In the genomic region with DNA sequence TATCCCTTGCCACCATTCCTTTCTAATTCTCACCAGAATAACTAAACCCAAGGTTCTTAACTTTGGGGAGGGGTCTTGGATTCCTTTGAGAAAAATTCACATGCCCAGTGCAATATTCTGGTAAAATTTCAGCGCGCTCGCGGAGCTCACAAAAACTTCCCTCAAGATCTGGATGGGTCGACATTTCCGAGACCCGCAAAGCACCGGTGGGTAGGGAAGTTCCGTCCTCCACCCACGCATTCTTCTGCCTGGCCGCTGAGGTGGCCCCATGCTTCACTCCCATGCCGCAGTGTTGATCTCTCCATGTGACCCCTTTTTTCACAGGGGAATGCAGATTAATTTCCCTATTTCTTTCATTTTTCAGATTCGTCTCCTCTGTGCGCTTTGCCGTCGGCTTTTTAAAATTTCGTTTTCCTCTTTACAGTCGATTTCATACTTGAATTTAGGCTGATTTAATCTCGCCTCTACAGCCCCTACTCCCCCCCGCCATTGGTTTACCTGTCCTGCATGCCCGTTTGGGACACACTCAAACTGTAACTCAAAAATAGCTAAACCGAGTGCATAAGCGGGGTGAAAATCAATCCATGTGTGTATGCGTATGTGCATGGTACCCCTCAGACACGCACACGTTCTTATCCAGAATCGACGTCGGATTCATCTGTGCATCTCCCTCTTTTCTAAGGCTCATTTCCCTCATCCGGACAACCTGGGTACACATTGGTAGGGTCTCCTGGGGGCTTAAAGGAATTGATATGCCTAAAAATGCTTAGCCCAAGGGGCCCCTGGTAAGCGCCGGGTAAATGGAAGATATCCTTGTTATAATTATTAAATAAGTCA, we compare ENCODE assay signal across 13 cellular contexts. TPM values are rescaled to one million over a fixed set of nuclear protein-coding genes. Genes with fewer than 3 reads are reported as not detected.
A peak's percentile ranks its signal among the peaks of the same experiment; 100 is the strongest.
DNase-seq lines count a peak whose midpoint lies in the region; ATAC-seq and TF ChIP-seq lines count a peak whose summit lies in the region.
"Had no signal": no experiment of that assay in that cellular context is flagged by ENCODE, and none has a peak within 500 bp of the region (broad histone marks: within the 10 kb centered on the region; RNA-seq: fewer than 3 reads in every experiment).

No MANE protein-coding gene starts in this region.

- CTCF ChIA-PET in CD8-positive, alpha-beta T cell (lab: Charles Lee) = interaction anchor here (19.0 kb wide), 1 partner anchor 35 kb away, joined by 583 read pairs; the partner anchor contains the start of gene SP2

- peaks cover 33% of the 10 kb centered on the region for H3K4me1 ChIP-seq in CD8-positive, alpha-beta T cell (ENCODE audit: insufficient read depth, low read length)

- H3K9me3 ChIP-seq in CD8-positive, alpha-beta T cell (ENCODE audit: low read length) = no peaks in the 10 kb centered on the region
- H3K9me3 ChIP-seq: ascending aorta, MG63, psoas muscle had no signal

- peaks cover 20% of the 10 kb centered on the region for H3K4me1 Mint-ChIP-seq in CD8-positive, alpha-beta T cell (ENCODE audit: low read depth)
- H3K4me1 Mint-ChIP-seq in HFFc6 (ENCODE audit: low read depth) (peaks cover 37% of the 10 kb centered on the region), natural killer cell (peaks cover 14 to 19% of the 10 kb centered on the region in 2 donors)
- H3K4me1 Mint-ChIP-seq in effector memory CD8-positive, alpha-beta T cell (ENCODE audit: low read depth in 2 of 2) = peaks cover 14 to 16% of the 10 kb centered on the region in 2 donors

- ATAC-seq in CD8-positive, alpha-beta T cell = no peak
- ATAC-seq in effector memory CD8-positive, alpha-beta T cell (replicated peaks) = no peak
- no peak for ATAC-seq in natural killer cell
- no peak for ATAC-seq in GM21737 (IDR thresholded peaks at IDR 0.05; ENCODE audit: unreplicated experiment)

- no peaks in the 10 kb centered on the region for H3K36me3 ChIP-seq in CD8-positive, alpha-beta T cell (ENCODE audit: insufficient read depth, low read length)
- H3K36me3 ChIP-seq: ascending aorta, MG63 had no signal

- H3K9me3 Mint-ChIP-seq in CD8-positive, alpha-beta T cell = no peaks in the 10 kb centered on the region
- H3K9me3 Mint-ChIP-seq in HFFc6 = no peaks in the 10 kb centered on the region
- H3K9me3 Mint-ChIP-seq in effector memory CD8-positive, alpha-beta T cell = no peaks in the 10 kb centered on the region
- no peaks in the 10 kb centered on the region for H3K9me3 Mint-ChIP-seq in natural killer cell

- no peak overlapping the region for H3K4me3 ChIP-seq in CD8-positive, alpha-beta T cell (ENCODE audit: low read depth, low read length)
- H3K4me3 ChIP-seq: MG63, psoas muscle had no signal

- POLR2A ChIA-PET in CD8-positive, alpha-beta T cell (lab: Charles Lee) = interaction anchor here (0.7 to 1.5 kb wide), 3 partner anchors 13 to 118 kb away, joined by 3 to 4 read pairs (median 3); partner anchors contain the start of gene CDK5RAP3

- H3K36me3 Mint-ChIP-seq in CD8-positive, alpha-beta T cell = no peaks in the 10 kb centered on the region
- H3K36me3 Mint-ChIP-seq in HFFc6 (ENCODE audit: low read depth) (no peaks in the 10 kb centered on the region), natural killer cell (no peaks in the 10 kb centered on the region)
- no peaks in the 10 kb centered on the region for H3K36me3 Mint-ChIP-seq in effector memory CD8-positive, alpha-beta T cell (ENCODE audit: insufficient read depth)

- no peak for DNase-seq in CD8-positive, alpha-beta T cell
- DNase-seq in HFFc6 (no peak), natural killer cell (no peak), AG08395 (ENCODE audit: low spot score) (no peak), dedifferentiated amniotic fluid mesenchymal stem cell (ENCODE audit: extremely low spot score) (no peak)
- no peak for DNase-seq in effector memory CD8-positive, alpha-beta T cell
- DNase-seq in stimulated activated naive CD4-positive, alpha-beta T cell (lab: John Stamatoyannopoulos, UW) = no peak
- DNase-seq: mammary epithelial cell, MG63, NCI-H524 treated with DMSO at 0.1 percent for 48 hours, psoas muscle had no signal

- H3K27ac Mint-ChIP-seq in CD8-positive, alpha-beta T cell = no peak overlapping the region
- H3K27ac Mint-ChIP-seq in HFFc6 (no peak overlapping the region), natural killer cell (no peak overlapping the region)
- H3K27ac Mint-ChIP-seq in effector memory CD8-positive, alpha-beta T cell = no peak overlapping the region

- peak overlapping the region; percentile 49 for H3K4me3 Mint-ChIP-seq in CD8-positive, alpha-beta T cell
- H3K4me3 Mint-ChIP-seq in HFFc6 (peak overlapping the region; percentile 7; the same call in 1 of the 2 replicates), natural killer cell (peak overlapping the region; percentile 54)
- peak overlapping the region; percentile 68 to 72 for H3K4me3 Mint-ChIP-seq in effector memory CD8-positive, alpha-beta T cell

- H3K27me3 Mint-ChIP-seq in CD8-positive, alpha-beta T cell (ENCODE audit: low read depth) = peaks cover 77% of the 10 kb centered on the region
- peaks cover 41% of the 10 kb centered on the region for H3K27me3 Mint-ChIP-seq in HFFc6 (ENCODE audit: insufficient read depth)
- H3K27me3 Mint-ChIP-seq in effector memory CD8-positive, alpha-beta T cell = peaks cover 84 to 98% of the 10 kb centered on the region in 2 donors
- H3K27me3 Mint-ChIP-seq in natural killer cell (ENCODE audit: low read depth in 2 of 2) = peaks cover 69 to 76% of the 10 kb centered on the region in 2 donors

- no peak for TF ChIP-seq CTCF in CD8-positive, alpha-beta T cell (IDR thresholded peaks at IDR 0.05)
- TF ChIP-seq CTCF in HFFc6 (IDR thresholded peaks at IDR 0.05) (no peak), natural killer cell (IDR thresholded peaks at IDR 0.05) (no peak)

- intact Hi-C loops in CD8-positive, alpha-beta T cell (cut with DNase I, micrococcal nuclease) = no loop called here
- intact Hi-C loops in natural killer cell (cut with micrococcal nuclease) = no loop called here

- peaks cover 50% of the 10 kb centered on the region for H3K27me3 ChIP-seq in CD8-positive, alpha-beta T cell (ENCODE audit: insufficient read depth, low read length)

- no peak overlapping the region for H3K27ac ChIP-seq in CD8-positive, alpha-beta T cell (ENCODE audit: low read depth, low read length)
- H3K27ac ChIP-seq: ascending aorta, psoas muscle had no signal

RNA-seq across cellular contexts. Expression of gene SP6, which starts 1.4 kb away (rescaled TPM):
- under 1 TPM; 0.22 to 0.38 TPM for total RNA-seq in CD8-positive, alpha-beta T cell
- total RNA-seq in HFFc6 (2021; fragmentation: NEBNext Ultra II Directional; extraction: Animal tissue kit (Norgen Biotek cat#: 25700)) = 1 to 10 TPM in 4 of 6 experiments, under 1 TPM in 2; 0.45 to 1.2 (median 1.1) TPM
- under 1 TPM in 2 of 3 donors, not detected in 1; 0.09 TPM for total RNA-seq in natural killer cell

RNA-seq across cellular contexts. Expression of gene SCRN2, which starts 11.3 kb away (rescaled TPM):
- total RNA-seq in CD8-positive, alpha-beta T cell = 10 to 100 TPM; 17.6 to 19.8 TPM
- 10 to 100 TPM; 33.9 to 46.6 (median 39.1) TPM for total RNA-seq in HFFc6 (2021; fragmentation: NEBNext Ultra II Directional; extraction: Animal tissue kit (Norgen Biotek cat#: 25700))
- total RNA-seq in natural killer cell = 10 to 100 TPM; 33.7 to 38.0 (median 35.7) TPM

RNA-seq across cellular contexts. Expression of gene LRRC46, which starts 20.9 kb away (rescaled TPM):
- 1 to 10 TPM in 1 of 2 experiments, under 1 TPM in 1; 0.43 to 1.5 TPM for total RNA-seq in CD8-positive, alpha-beta T cell
- 1 to 10 TPM in 1 of 6 experiments, under 1 TPM in 5; 0.41 to 1.1 (median 0.83) TPM for total RNA-seq in HFFc6 (2021; fragmentation: NEBNext Ultra II Directional; extraction: Animal tissue kit (Norgen Biotek cat#: 25700))
- total RNA-seq in natural killer cell = 1 to 10 TPM; 1.7 to 3.1 (median 2.7) TPM
- total RNA-seq: ascending aorta had no signal

RNA-seq across cellular contexts. Expression of gene MRPL10, which starts 21.0 kb away (rescaled TPM):
- 10 to 100 TPM; 67.5 to 69.7 TPM for total RNA-seq in CD8-positive, alpha-beta T cell
- total RNA-seq in HFFc6 (2021; fragmentation: NEBNext Ultra II Directional; extraction: Animal tissue kit (Norgen Biotek cat#: 25700)) = 10 to 100 TPM; 39.4 to 48.0 (median 43.7) TPM
- total RNA-seq in natural killer cell = 100 to 1,000 TPM; 106 to 232 (median 144) TPM

RNA-seq across cellular contexts. Expression of gene OSBPL7, which starts 30.7 kb away (rescaled TPM):
- 10 to 100 TPM; 50.8 to 56.1 TPM for total RNA-seq in CD8-positive, alpha-beta T cell
- total RNA-seq in HFFc6 (2021; fragmentation: NEBNext Ultra II Directional; extraction: Animal tissue kit (Norgen Biotek cat#: 25700)) = 10 to 100 TPM in 2 of 6 experiments, 1 to 10 TPM in 4; 7.0 to 10.7 (median 9.2) TPM
- 100 to 1,000 TPM; 113 to 162 (median 119) TPM for total RNA-seq in natural killer cell

Comparison
In these comparisons a context has a peak if more than half of its experiments do, and no peak if none do; other contexts are left out.
1. H3K4me3 Mint-ChIP-seq: peak in every context shown above with its lines; median percentile 70 in effector memory CD8-positive, alpha-beta T cell; 54 in natural killer cell; 49 in CD8-positive, alpha-beta T cell; 7 in HFFc6.